17 cellular contexts compared by ENCODE assay signal in genomic region chrX:30981968-30982367, GRCh38.
"Had no signal": no experiment of that assay in that cellular context is flagged by ENCODE, and none has a peak within 500 bp of the region (broad histone marks: within the 10 kb centered on the region; RNA-seq: fewer than 3 reads in every experiment).

No MANE protein-coding gene starts in this region.

- H3K27me3 Mint-ChIP-seq: activated naive CD4-positive, alpha-beta T cell treated with anti-CD3 and anti-CD28 coated beads, Interleukin-2, amount 50 U/mL, for 24 hours had no signal

- DNase-seq: activated CD4-positive, alpha-beta memory T cell treated with anti-CD3 and anti-CD28 coated beads for 36 hours; activated CD4-positive, CD25-positive, alpha-beta regulatory T cell treated with anti-CD3 and anti-CD28 coated beads, Interleukin-2, amount 50 U/mL, for 72 hours; activated effector memory CD4-positive, alpha-beta T cell treated with anti-CD3 and anti-CD28 coated beads, Interleukin-2, amount 50 U/mL, for 16 hours; activated T-cell treated with anti-CD3 and anti-CD28 coated beads, Interleukin-2, amount 50 U/mL, for 1 hour; amygdala; body of pancreas; dorsolateral prefrontal cortex; foreskin fibroblast; right cardiac atrium; stomach; T1000; trophoblast cell had no signal

- H3K27me3 ChIP-seq: body of pancreas, neural progenitor cell, stomach had no signal

- ATAC-seq: body of pancreas, right cardiac atrium had no signal

- H3K4me3 ChIP-seq: body of pancreas, dorsolateral prefrontal cortex, neural progenitor cell, prostate gland, skin epidermis, stomach had no signal

- H3K4me1 Mint-ChIP-seq: activated naive CD4-positive, alpha-beta T cell treated with anti-CD3 and anti-CD28 coated beads, Interleukin-2, amount 50 U/mL, for 24 hours; memory B cell; neural progenitor cell had no signal

- H3K4me3 Mint-ChIP-seq: activated CD4-positive, alpha-beta memory T cell treated with anti-CD3 and anti-CD28 coated beads for 36 hours; activated naive CD4-positive, alpha-beta T cell treated with anti-CD3 and anti-CD28 coated beads, Interleukin-2, amount 50 U/mL, for 24 hours; memory B cell; neural progenitor cell had no signal

- H3K36me3 ChIP-seq: neural progenitor cell, prostate gland, stomach had no signal

- H3K9me3 Mint-ChIP-seq: activated CD4-positive, alpha-beta memory T cell treated with anti-CD3 and anti-CD28 coated beads for 36 hours; activated naive CD4-positive, alpha-beta T cell treated with anti-CD3 and anti-CD28 coated beads, Interleukin-2, amount 50 U/mL, for 24 hours; neural progenitor cell had no signal

- H3K27ac Mint-ChIP-seq: activated CD4-positive, alpha-beta memory T cell treated with anti-CD3 and anti-CD28 coated beads for 36 hours; activated naive CD4-positive, alpha-beta T cell treated with anti-CD3 and anti-CD28 coated beads, Interleukin-2, amount 50 U/mL, for 24 hours; memory B cell; neural progenitor cell had no signal
